In the genomic region with DNA sequence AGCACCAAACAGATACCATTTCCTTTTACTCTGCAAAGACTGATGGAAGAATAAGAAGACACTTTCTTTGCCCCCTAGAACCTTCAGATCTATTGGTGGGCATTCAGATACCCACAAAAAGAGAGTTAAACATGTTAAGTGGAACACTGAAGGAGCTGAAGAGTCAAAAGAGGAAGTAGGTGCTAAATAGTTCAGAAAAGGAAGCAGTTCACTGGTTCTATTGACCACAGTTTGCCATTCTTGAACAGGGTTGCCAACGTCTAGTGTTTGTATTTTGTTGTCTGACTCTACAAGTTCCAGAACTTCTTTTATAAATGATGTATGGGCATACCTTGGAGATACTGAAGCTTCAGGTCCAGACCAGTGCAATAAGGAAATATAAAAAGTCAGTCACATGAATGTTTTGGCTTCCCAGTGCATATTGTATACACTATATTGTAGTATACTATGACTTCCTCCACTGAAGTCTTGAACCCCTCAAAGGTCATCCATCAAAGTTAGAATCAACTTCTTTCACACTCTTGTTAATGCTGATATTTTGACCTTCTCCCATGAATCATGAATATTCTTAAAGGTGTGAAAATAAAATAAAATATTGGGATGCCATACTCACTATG, we compare ENCODE assay signal across 12 cellular contexts. TPM values are rescaled to one million over a fixed set of nuclear protein-coding genes. Genes with fewer than 3 reads are reported as not detected.
A peak's percentile ranks its signal among the peaks of the same experiment; 100 is the strongest.
DNase-seq lines count a peak whose midpoint lies in the region; ATAC-seq and TF ChIP-seq lines count a peak whose summit lies in the region.
"Had no signal": no experiment of that assay in that cellular context is flagged by ENCODE, and none has a peak within 500 bp of the region (broad histone marks: within the 10 kb centered on the region; RNA-seq: fewer than 3 reads in every experiment).

No MANE protein-coding gene starts in this region.

- H3K27me3 Mint-ChIP-seq in Calu3 (ENCODE audit: unreplicated experiment) = no peaks in the 10 kb centered on the region
- H3K27me3 Mint-ChIP-seq in activated CD4-positive, alpha-beta T cell treated with anti-CD3 and anti-CD28 coated beads, Interleukin-2, amount 10 ng/mL, durations not matched to agents 24 days and 14 days = no peaks in the 10 kb centered on the region

- H3K9ac ChIP-seq in OCI-LY3 (ENCODE audit: low read length) = no peak overlapping the region

- no peaks in the 10 kb centered on the region for H4K20me1 ChIP-seq in OCI-LY3 (ENCODE audit: insufficient read depth, low read length)

- CTCF ChIA-PET in Calu3 (lab: Charles Lee) = interaction anchor here (0.6 to 1.4 kb wide), 3 partner anchors 49 to 312 kb away, joined by 3 to 11 read pairs (median 3); no protein-coding TSS in a partner anchor

- peaks cover 30% of the 10 kb centered on the region for H3K4me1 ChIP-seq in OCI-LY3 (ENCODE audit: low read length)
- H3K4me1 ChIP-seq: gastrocnemius medialis had no signal

- ATAC-seq in GM19463 (IDR thresholded peaks at IDR 0.05; ENCODE audit: unreplicated experiment) (peak; percentile 79), HG03095 (IDR thresholded peaks at IDR 0.05; ENCODE audit: unreplicated experiment) (peak; percentile 62)
- ATAC-seq: gastrocnemius medialis had no signal

- H3K79me2 ChIP-seq in OCI-LY3 (ENCODE audit: low read length) = no peaks in the 10 kb centered on the region

- intact Hi-C loops in Calu3 (cut with micrococcal nuclease; ENCODE audit: unreplicated experiment) = loop anchor here (5.0 kb wide), 4 partner anchors 203 to 718 kb away; no protein-coding TSS in a partner anchor
- intact Hi-C loops in activated CD4-positive, alpha-beta T cell treated with anti-CD3 and anti-CD28 coated beads, Interleukin-2, amount 10 ng/mL, durations not matched to agents 24 days and 14 days (cut with micrococcal nuclease) = loop anchor here (5.0 kb wide), 1 partner anchor 213 kb away; no protein-coding TSS in a partner anchor

- BruUV-seq in Calu3 (replicated peaks; lab: Mats Ljungman, UMichigan) = no TSS peak

- H3K9me3 ChIP-seq in OCI-LY3 (ENCODE audit: insufficient read depth, low read length) = no peaks in the 10 kb centered on the region
- H3K9me3 ChIP-seq: gastrocnemius medialis had no signal

- H3K27ac Mint-ChIP-seq in Calu3 (ENCODE audit: unreplicated experiment) = peak overlapping the region; percentile 48
- H3K27ac Mint-ChIP-seq in activated CD4-positive, alpha-beta T cell treated with anti-CD3 and anti-CD28 coated beads, Interleukin-2, amount 10 ng/mL, durations not matched to agents 24 days and 14 days = no peak overlapping the region
- H3K27ac Mint-ChIP-seq: brain had no signal

- H3K4me2 ChIP-seq in OCI-LY3 (ENCODE audit: low read length) = peak overlapping the region; percentile 46

- H3K4me1 Mint-ChIP-seq in Calu3 (ENCODE audit: low read depth, unreplicated experiment) = peaks cover 73% of the 10 kb centered on the region
- peaks cover 51% of the 10 kb centered on the region for H3K4me1 Mint-ChIP-seq in activated CD4-positive, alpha-beta T cell treated with anti-CD3 and anti-CD28 coated beads, Interleukin-2, amount 10 ng/mL, durations not matched to agents 24 days and 14 days
- H3K4me1 Mint-ChIP-seq: brain, neural crest cell had no signal

- H3K9me3 Mint-ChIP-seq in Calu3 (ENCODE audit: low read depth, unreplicated experiment) = peaks cover 3% of the 10 kb centered on the region
- H3K9me3 Mint-ChIP-seq in activated CD4-positive, alpha-beta T cell treated with anti-CD3 and anti-CD28 coated beads, Interleukin-2, amount 10 ng/mL, durations not matched to agents 24 days and 14 days = no peaks in the 10 kb centered on the region
- H3K9me3 Mint-ChIP-seq: neural crest cell had no signal

- H3K36me3 Mint-ChIP-seq in Calu3 (ENCODE audit: insufficient read depth, unreplicated experiment) = peaks cover 5% of the 10 kb centered on the region
- no peaks in the 10 kb centered on the region for H3K36me3 Mint-ChIP-seq in activated CD4-positive, alpha-beta T cell treated with anti-CD3 and anti-CD28 coated beads, Interleukin-2, amount 10 ng/mL, durations not matched to agents 24 days and 14 days (ENCODE audit: low read depth)
- H3K36me3 Mint-ChIP-seq: brain had no signal

- DNase-seq in Calu3 (no peak), midbrain (lab: John Stamatoyannopoulos, UW) (no peak)
- no peak for DNase-seq in activated T-cell treated with anti-CD3 and anti-CD28 coated beads, Interleukin-2, amount 50 U/mL, for 48 hours
- DNase-seq in activated CD4-positive, alpha-beta T cell treated with anti-CD3 and anti-CD28 coated beads, Interleukin-2, amount 10 ng/mL, durations not matched to agents 24 days and 14 days = no peak
- DNase-seq in stimulated activated CD4-positive, alpha-beta T cell treated with anti-CD3 and anti-CD28 coated beads, Interleukin-15, amount 100 ng/mL, for 24 hours = no peak
- DNase-seq: gastrocnemius medialis had no signal

- H3K36me3 ChIP-seq in OCI-LY3 (replicated peaks; ENCODE audit: low read depth, low read length) = no peaks in the 10 kb centered on the region
- H3K36me3 ChIP-seq: gastrocnemius medialis had no signal

- H3K27me3 ChIP-seq in OCI-LY3 (ENCODE audit: low read depth, low read length) = no peaks in the 10 kb centered on the region
- H3K27me3 ChIP-seq: gastrocnemius medialis had no signal

- H3K4me3 Mint-ChIP-seq in Calu3 (ENCODE audit: low read depth, unreplicated experiment) = no peak overlapping the region
- H3K4me3 Mint-ChIP-seq in activated CD4-positive, alpha-beta T cell treated with anti-CD3 and anti-CD28 coated beads, Interleukin-2, amount 10 ng/mL, durations not matched to agents 24 days and 14 days = no peak overlapping the region
- H3K4me3 Mint-ChIP-seq: brain, neural crest cell had no signal

- TF ChIP-seq CTCF in Calu3 (IDR thresholded peaks at IDR 0.05; ENCODE audit: unreplicated experiment) = no peak
- TF ChIP-seq CTCF in OCI-LY3 (IDR thresholded peaks at IDR 0.05; ENCODE audit: low read depth, low read length) = no peak

- H3K4me3 ChIP-seq in OCI-LY3 (ENCODE audit: low read length) = no peak overlapping the region
- H3K4me3 ChIP-seq: gastrocnemius medialis had no signal

- no peak overlapping the region for H2AFZ ChIP-seq in OCI-LY3 (ENCODE audit: low read depth, low read length)

- H3K27ac ChIP-seq in OCI-LY3 (ENCODE audit: low read length) = no peak overlapping the region
- H3K27ac ChIP-seq: gastrocnemius medialis had no signal

RNA-seq across cellular contexts. Expression of a gene that starts 47.5 kb away (rescaled TPM):
- 8.4 and 11.0 TPM in 2 replicates for total RNA-seq in Calu3 (2022)
- not detected in 2 replicates for total RNA-seq in activated CD4-positive, alpha-beta T cell treated with anti-CD3 and anti-CD28 coated beads, Interleukin-2, amount 10 ng/mL, durations not matched to agents 24 days and 14 days
- total RNA-seq: gastrocnemius medialis, NCI-H460, neural crest cell had no signal
